36 cellular contexts compared by ENCODE assay signal in the genomic region with DNA sequence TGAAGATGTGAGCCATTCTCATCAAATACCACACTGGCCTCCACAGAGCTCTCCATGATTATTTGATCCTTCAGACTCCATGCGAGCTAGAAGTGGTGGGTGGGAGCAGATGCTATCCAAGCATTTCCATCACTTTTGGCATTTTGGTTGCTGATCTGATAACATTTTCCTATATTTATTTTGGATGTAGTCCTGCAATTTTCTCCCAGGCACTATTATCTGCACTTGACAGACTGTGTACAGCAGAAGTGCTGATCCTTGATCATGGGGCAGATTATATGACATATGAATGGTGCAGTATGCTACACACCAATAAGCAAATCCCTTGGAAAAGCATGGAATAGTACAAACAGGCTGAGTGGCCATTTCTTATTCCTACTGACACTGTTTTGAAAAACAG.
"Had no signal": no experiment of that assay in that cellular context is flagged by ENCODE, and none has a peak within 500 bp of the region (broad histone marks: within the 10 kb centered on the region; RNA-seq: fewer than 3 reads in every experiment).

No MANE protein-coding gene starts in this region.

- H3K36me3 ChIP-seq: adrenal gland, brain microvascular endothelial cell, breast epithelium, WERI-Rb-1 had no signal

- DNase-seq: activated CD4-positive, alpha-beta memory T cell treated with anti-CD3 and anti-CD28 coated beads, Interleukin-2, amount 10 ng/mL, durations not matched to agents 7 days and 5 days; activated CD4-positive, alpha-beta T cell treated with anti-CD3 and anti-CD28 coated beads for 1 hour; activated CD4-positive, alpha-beta T cell treated with anti-CD3 and anti-CD28 coated beads for 36 hours; activated CD4-positive, alpha-beta T cell treated with anti-CD3 and anti-CD28 coated beads for 48 hours; activated CD4-positive, alpha-beta T cell treated with anti-CD3 and anti-CD28 coated beads, Interleukin-2, amount 10 ng/mL, durations not matched to agents 7 days and 5 days; activated CD4-positive, alpha-beta T cell treated with anti-CD3 and anti-CD28 coated beads, Interleukin-2, amount 50 U/mL, for 48 hours; activated CD4-positive, CD25-positive, alpha-beta regulatory T cell; activated CD8-positive, alpha-beta memory T cell treated with anti-CD3 and anti-CD28 coated beads for 24 hours; activated CD8-positive, alpha-beta memory T cell treated with anti-CD3 and anti-CD28 coated beads, Interleukin-2, amount 10 ng/mL, durations not matched to agents 7 days and 5 days; activated CD8-positive, alpha-beta memory T cell treated with anti-CD3 and anti-CD28 coated beads, Interleukin-2, amount 50 U/mL, for 48 hours; activated CD8-positive, alpha-beta T cell treated with anti-CD3 and anti-CD28 coated beads, Interleukin-2, amount 10 ng/mL, durations not matched to agents 7 days and 5 days; activated effector memory CD4-positive, alpha-beta T cell treated with anti-CD3 and anti-CD28 coated beads, Interleukin-2, amount 50 U/mL, for 16 hours; activated gamma-delta T cell treated with Interleukin-2 at 50 U/mL for 16 hours; activated naive CD4-positive, alpha-beta T cell; activated naive CD4-positive, alpha-beta T cell treated with anti-CD3 and anti-CD28 coated beads for 36 hours; activated naive CD4-positive, alpha-beta T cell treated with anti-CD3 and anti-CD28 coated beads, Interleukin-2, amount 50 U/mL, for 16 hours; activated naive CD8-positive, alpha-beta T cell treated with anti-CD3 and anti-CD28 coated beads for 36 hours; activated T-cell treated with anti-CD3 and anti-CD28 coated beads, Interleukin-2, amount 50 U/mL, for 24 hours; activated T-cell treated with anti-CD3 and anti-CD28 coated beads, Interleukin-2, amount 50 U/mL, for 48 hours; adrenal gland; amniotic stem cell; aorta; body of pancreas; brain microvascular endothelial cell; central memory CD4-positive, alpha-beta T cell; T-helper 1 cell; T-helper 2 cell; T-helper 9 cell; WERI-Rb-1 had no signal

- H3K27ac ChIP-seq: adrenal gland, body of pancreas, brain microvascular endothelial cell, breast epithelium, WERI-Rb-1 had no signal

- H3K36me3 Mint-ChIP-seq: activated CD8-positive, alpha-beta memory T cell treated with anti-CD3 and anti-CD28 coated beads, Interleukin-2, amount 10 ng/mL, durations not matched to agents 7 days and 5 days; activated naive CD4-positive, alpha-beta T cell treated with anti-CD3 and anti-CD28 coated beads, Interleukin-2, amount 50 U/mL, for 72 hours; activated naive CD8-positive, alpha-beta T cell treated with anti-CD3 and anti-CD28 coated beads for 36 hours had no signal

- H3K9me3 Mint-ChIP-seq: activated CD4-positive, alpha-beta memory T cell treated with anti-CD3 and anti-CD28 coated beads, Interleukin-2, amount 10 ng/mL, durations not matched to agents 7 days and 5 days; activated naive CD4-positive, alpha-beta T cell treated with anti-CD3 and anti-CD28 coated beads for 36 hours; activated naive CD8-positive, alpha-beta T cell treated with anti-CD3 and anti-CD28 coated beads for 36 hours; T-helper 1 cell treated with Interleukin-12 subunit alpha and Interleukin-12 subunit beta and Interleukin-4 antibody, amounts not matched to agents 30 μg/mL and 1 μg/mL, for 36 hours had no signal

- H3K27me3 ChIP-seq: adrenal gland, body of pancreas, brain microvascular endothelial cell, breast epithelium had no signal

- H3K4me3 ChIP-seq: adrenal gland, body of pancreas, breast epithelium had no signal

- H3K27ac Mint-ChIP-seq: activated CD4-positive, alpha-beta memory T cell treated with anti-CD3 and anti-CD28 coated beads, Interleukin-2, amount 10 ng/mL, durations not matched to agents 7 days and 5 days; activated CD4-positive, alpha-beta T cell treated with anti-CD3 and anti-CD28 coated beads for 36 hours; activated CD4-positive, alpha-beta T cell treated with anti-CD3 and anti-CD28 coated beads, Interleukin-2, amount 10 ng/mL, durations not matched to agents 7 days and 5 days; activated CD8-positive, alpha-beta memory T cell treated with anti-CD3 and anti-CD28 coated beads, Interleukin-2, amount 10 ng/mL, durations not matched to agents 7 days and 5 days; activated CD8-positive, alpha-beta T cell treated with anti-CD3 and anti-CD28 coated beads, Interleukin-2, amount 10 ng/mL, durations not matched to agents 7 days and 5 days; activated naive CD4-positive, alpha-beta T cell treated with anti-CD3 and anti-CD28 coated beads for 36 hours; activated naive CD4-positive, alpha-beta T cell treated with anti-CD3 and anti-CD28 coated beads, Interleukin-2, amount 50 U/mL, for 72 hours; activated naive CD8-positive, alpha-beta T cell treated with anti-CD3 and anti-CD28 coated beads for 36 hours; activated T-cell treated with anti-CD3 and anti-CD28 coated beads, Interleukin-2, amount 50 U/mL, for 24 hours; activated T-helper 2 cell treated with anti-CD3 and anti-CD28 coated beads, Interferon-gamma antibody, Interleukin-2, Interleukin-4, amounts not matched to agents 10 μg/mL and 5 μg/mL and 100 μg/mL, durations not matched to agents 14 hours and 24 hours and 36 hours; T-helper 1 cell treated with Interleukin-12 subunit alpha and Interleukin-12 subunit beta and Interleukin-4 antibody, amounts not matched to agents 30 μg/mL and 1 μg/mL, for 36 hours; T-helper 2 cell treated with Interferon-gamma antibody and Interleukin-4, amounts not matched to agents 5 μg/mL and 100 μg/mL, for 36 hours had no signal

- H3K27me3 Mint-ChIP-seq: activated CD4-positive, alpha-beta memory T cell treated with anti-CD3 and anti-CD28 coated beads, Interleukin-2, amount 10 ng/mL, durations not matched to agents 7 days and 5 days; activated CD4-positive, alpha-beta T cell treated with anti-CD3 and anti-CD28 coated beads for 36 hours; activated CD4-positive, alpha-beta T cell treated with anti-CD3 and anti-CD28 coated beads, Interleukin-2, amount 10 ng/mL, durations not matched to agents 7 days and 5 days; activated CD8-positive, alpha-beta memory T cell treated with anti-CD3 and anti-CD28 coated beads, Interleukin-2, amount 10 ng/mL, durations not matched to agents 7 days and 5 days; activated naive CD8-positive, alpha-beta T cell treated with anti-CD3 and anti-CD28 coated beads for 36 hours; activated T-cell treated with anti-CD3 and anti-CD28 coated beads, Interleukin-2, amount 50 U/mL, for 24 hours had no signal

- H3K4me1 ChIP-seq: adrenal gland, body of pancreas, breast epithelium had no signal

- ATAC-seq: activated CD4-positive, alpha-beta T cell treated with anti-CD3 and anti-CD28 coated beads for 36 hours; activated CD4-positive, CD25-positive, alpha-beta regulatory T cell treated with anti-CD3 and anti-CD28 coated beads, Interleukin-2, amount 50 U/mL, for 24 hours; activated CD8-positive, alpha-beta memory T cell treated with anti-CD3 and anti-CD28 coated beads, Interleukin-2, amount 10 ng/mL, durations not matched to agents 7 days and 5 days; activated CD8-positive, alpha-beta T cell treated with anti-CD3 and anti-CD28 coated beads, Interleukin-2, amount 10 ng/mL, durations not matched to agents 7 days and 5 days; activated naive CD4-positive, alpha-beta T cell treated with anti-CD3 and anti-CD28 coated beads, Interleukin-2, amount 50 U/mL, for 72 hours; body of pancreas had no signal

- H3K4me3 Mint-ChIP-seq: activated CD4-positive, alpha-beta memory T cell treated with anti-CD3 and anti-CD28 coated beads, Interleukin-2, amount 10 ng/mL, durations not matched to agents 7 days and 5 days; activated CD4-positive, alpha-beta T cell treated with anti-CD3 and anti-CD28 coated beads for 36 hours; activated CD4-positive, alpha-beta T cell treated with anti-CD3 and anti-CD28 coated beads, Interleukin-2, amount 10 ng/mL, durations not matched to agents 7 days and 5 days; activated CD8-positive, alpha-beta memory T cell treated with anti-CD3 and anti-CD28 coated beads, Interleukin-2, amount 10 ng/mL, durations not matched to agents 7 days and 5 days; activated CD8-positive, alpha-beta T cell treated with anti-CD3 and anti-CD28 coated beads, Interleukin-2, amount 10 ng/mL, durations not matched to agents 7 days and 5 days; activated naive CD4-positive, alpha-beta T cell treated with anti-CD3 and anti-CD28 coated beads for 36 hours; activated naive CD8-positive, alpha-beta T cell treated with anti-CD3 and anti-CD28 coated beads for 36 hours; activated T-cell treated with anti-CD3 and anti-CD28 coated beads, Interleukin-2, amount 50 U/mL, for 24 hours; T-helper 1 cell treated with Interleukin-12 subunit alpha and Interleukin-12 subunit beta and Interleukin-4 antibody, amounts not matched to agents 30 μg/mL and 1 μg/mL, for 36 hours; T-helper 2 cell treated with Interferon-gamma antibody and Interleukin-4, amounts not matched to agents 5 μg/mL and 100 μg/mL, for 36 hours; WTC11 had no signal

- H3K4me1 Mint-ChIP-seq: activated CD4-positive, alpha-beta memory T cell treated with anti-CD3 and anti-CD28 coated beads, Interleukin-2, amount 10 ng/mL, durations not matched to agents 7 days and 5 days; activated CD4-positive, alpha-beta T cell treated with anti-CD3 and anti-CD28 coated beads for 36 hours; activated CD4-positive, alpha-beta T cell treated with anti-CD3 and anti-CD28 coated beads, Interleukin-2, amount 10 ng/mL, durations not matched to agents 7 days and 5 days; activated CD8-positive, alpha-beta memory T cell treated with anti-CD3 and anti-CD28 coated beads, Interleukin-2, amount 10 ng/mL, durations not matched to agents 7 days and 5 days; activated naive CD8-positive, alpha-beta T cell treated with anti-CD3 and anti-CD28 coated beads for 36 hours had no signal

- H3K9me3 ChIP-seq: adrenal gland, body of pancreas, breast epithelium had no signal
